ENCODE assay signal across 1 cellular context in genomic region chr1:90579212-90579802, GRCh38.
TF ChIP-seq lines count a peak whose summit lies in the region.

No MANE protein-coding gene starts in this region.

TF ChIP-seq in WTC11, 78 proteins besides CTCF, POLR2A, EP300 and RAD21 (continued from another document):
- TF ChIP-seq ARID4B (CRISPR knock-in tag; IDR thresholded peaks at IDR 0.05; ENCODE audit: borderline replicate concordance) (no peak), EMX1 (CRISPR knock-in tag; IDR thresholded peaks at IDR 0.05) (no peak), HMGXB4 (CRISPR knock-in tag; IDR thresholded peaks at IDR 0.05) (no peak), FOXJ3 (CRISPR knock-in tag; IDR thresholded peaks at IDR 0.05; ENCODE audit: borderline replicate concordance) (no peak), ZNF671 (CRISPR knock-in tag; IDR thresholded peaks at IDR 0.05) (no peak), GRHL2 (CRISPR knock-in tag; IDR thresholded peaks at IDR 0.05; ENCODE audit: insufficient replicate concordance, severe bottlenecking) (no peak), ATF1 (CRISPR knock-in tag; IDR thresholded peaks at IDR 0.05) (no peak), AR (CRISPR knock-in tag; IDR thresholded peaks at IDR 0.05) (no peak), TEAD4 (CRISPR knock-in tag; IDR thresholded peaks at IDR 0.05) (no peak), ZNF232 (CRISPR knock-in tag; IDR thresholded peaks at IDR 0.05) (no peak)
TF ChIP-seq in WTC11: peak in this region for 0.
